ENCODE assay signal across 24 cellular contexts in the genomic region with DNA sequence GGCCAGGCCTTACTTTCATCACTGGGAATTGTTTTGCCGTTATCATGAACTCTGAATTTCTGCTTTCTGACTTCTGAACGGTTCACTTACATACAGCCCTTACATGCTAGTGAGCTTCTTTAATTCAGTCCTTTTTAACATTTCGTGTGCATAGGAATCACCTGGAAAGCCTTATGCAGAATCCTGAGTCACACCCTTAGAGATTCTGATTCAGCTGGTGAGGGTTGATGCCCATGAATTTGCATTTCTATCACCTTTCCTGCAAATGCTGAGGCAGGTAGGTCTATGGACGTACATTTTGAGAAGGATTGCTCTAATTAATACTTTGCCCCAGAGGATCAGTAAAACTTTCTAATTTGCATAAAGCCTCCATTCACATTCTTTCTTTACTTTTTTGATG.
"Had no signal": no experiment of that assay in that cellular context is flagged by ENCODE, and none has a peak within 500 bp of the region (broad histone marks: within the 10 kb centered on the region; RNA-seq: fewer than 3 reads in every experiment).

No MANE protein-coding gene starts in this region.

- H3K27me3 Mint-ChIP-seq: activated B cell treated with CpG ODN at 0.5 μM for 24 hours; activated CD4-positive, alpha-beta T cell treated with anti-CD3 and anti-CD28 coated beads for 36 hours; activated CD8-positive, alpha-beta memory T cell treated with anti-CD3 and anti-CD28 coated beads, Interleukin-2, amount 10 ng/mL, durations not matched to agents 7 days and 5 days; activated naive CD8-positive, alpha-beta T cell treated with anti-CD3 and anti-CD28 coated beads, Interleukin-2, amount 10 ng/mL, durations not matched to agents 7 days and 5 days; naive thymus-derived CD4-positive, alpha-beta T cell had no signal

- H3K27ac Mint-ChIP-seq: activated B cell treated with CpG ODN at 0.5 μM for 24 hours; activated CD4-positive, alpha-beta T cell treated with anti-CD3 and anti-CD28 coated beads for 36 hours; activated CD8-positive, alpha-beta memory T cell treated with anti-CD3 and anti-CD28 coated beads, Interleukin-2, amount 10 ng/mL, durations not matched to agents 7 days and 5 days; activated naive CD8-positive, alpha-beta T cell treated with anti-CD3 and anti-CD28 coated beads, Interleukin-2, amount 10 ng/mL, durations not matched to agents 7 days and 5 days had no signal

- ATAC-seq: activated CD4-positive, alpha-beta T cell treated with anti-CD3 and anti-CD28 coated beads for 36 hours; activated CD8-positive, alpha-beta memory T cell treated with anti-CD3 and anti-CD28 coated beads, Interleukin-2, amount 10 ng/mL, durations not matched to agents 7 days and 5 days; gastroesophageal sphincter; heart left ventricle; left lung; naive thymus-derived CD4-positive, alpha-beta T cell; stimulated activated naive CD8-positive, alpha-beta T cell treated with anti-CD3 and anti-CD28 coated beads, Interleukin-15, Interleukin-2, amounts not matched to agents 100 U/mL and 50 U/mL, for 24 hours had no signal

- H3K9me3 Mint-ChIP-seq: activated B cell treated with CpG ODN at 0.5 μM for 24 hours; activated naive CD8-positive, alpha-beta T cell treated with anti-CD3 and anti-CD28 coated beads, Interleukin-2, amount 10 ng/mL, durations not matched to agents 7 days and 5 days; immature natural killer cell; naive thymus-derived CD4-positive, alpha-beta T cell had no signal

- H3K4me3 Mint-ChIP-seq: activated B cell treated with CpG ODN at 0.5 μM for 24 hours; activated CD4-positive, alpha-beta T cell treated with anti-CD3 and anti-CD28 coated beads for 36 hours; activated CD8-positive, alpha-beta memory T cell treated with anti-CD3 and anti-CD28 coated beads, Interleukin-2, amount 10 ng/mL, durations not matched to agents 7 days and 5 days; activated naive CD8-positive, alpha-beta T cell treated with anti-CD3 and anti-CD28 coated beads, Interleukin-2, amount 10 ng/mL, durations not matched to agents 7 days and 5 days; immature natural killer cell; naive thymus-derived CD4-positive, alpha-beta T cell had no signal

- H3K27me3 ChIP-seq: esophagus squamous epithelium, gastroesophageal sphincter, heart left ventricle, left lung, neutrophil, ovary, spleen, upper lobe of left lung had no signal

- H3K4me1 ChIP-seq: esophagus squamous epithelium, gastroesophageal sphincter, left lung, prostate gland, upper lobe of left lung had no signal

- H3K27ac ChIP-seq: coronary artery, esophagus squamous epithelium, gastroesophageal sphincter, heart left ventricle, left lung, neutrophil, ovary, prostate gland, spleen, upper lobe of left lung had no signal

- DNase-seq: activated B cell treated with CpG ODN at 0.5 μM for 24 hours; activated CD4-positive, alpha-beta T cell treated with anti-CD3 and anti-CD28 coated beads for 36 hours; activated CD4-positive, alpha-beta T cell treated with anti-CD3 and anti-CD28 coated beads, Interleukin-2, amount 50 U/mL, for 4 hours; activated CD8-positive, alpha-beta memory T cell treated with anti-CD3 and anti-CD28 coated beads, Interleukin-2, amount 10 ng/mL, durations not matched to agents 7 days and 5 days; activated naive CD8-positive, alpha-beta T cell treated with anti-CD3 and anti-CD28 coated beads, Interleukin-2, amount 10 ng/mL, durations not matched to agents 7 days and 5 days; amniotic stem cell; cerebellar nuclear complex; esophagus squamous epithelium; heart left ventricle; immature natural killer cell; kidney glomerular epithelial cell; left lung; naive thymus-derived CD4-positive, alpha-beta T cell; ovary; spleen; stimulated activated CD4-positive, alpha-beta T cell treated with anti-CD3 and anti-CD28 coated beads, Interleukin-4, amount 100 ng/mL, for 24 hours; stimulated activated naive CD8-positive, alpha-beta T cell treated with anti-CD3 and anti-CD28 coated beads, Interleukin-15, Interleukin-2, amounts not matched to agents 100 U/mL and 50 U/mL, for 24 hours; T1000; upper lobe of left lung had no signal

- H3K9me3 ChIP-seq: esophagus squamous epithelium, gastroesophageal sphincter, heart left ventricle, left lung, neutrophil, ovary, prostate gland, spleen, upper lobe of left lung had no signal

- H3K4me3 ChIP-seq: coronary artery, esophagus squamous epithelium, gastroesophageal sphincter, heart left ventricle, left lung, lung, ovary, prostate gland, spleen, upper lobe of left lung had no signal

- H3K4me1 Mint-ChIP-seq: activated naive CD8-positive, alpha-beta T cell treated with anti-CD3 and anti-CD28 coated beads, Interleukin-2, amount 10 ng/mL, durations not matched to agents 7 days and 5 days had no signal

- H3K36me3 ChIP-seq: neutrophil, ovary, prostate gland had no signal
